15 cellular contexts compared by ENCODE assay signal in genomic region chr17:58224315-58224714, GRCh38. TPM values are rescaled to one million over a fixed set of nuclear protein-coding genes. Genes with fewer than 3 reads are reported as not detected.
DNase-seq lines count a peak whose midpoint lies in the region; ATAC-seq and TF ChIP-seq lines count a peak whose summit lies in the region.
"Had no signal": no experiment of that assay in that cellular context is flagged by ENCODE, and none has a peak within 500 bp of the region (broad histone marks: within the 10 kb centered on the region; RNA-seq: fewer than 3 reads in every experiment).

No MANE protein-coding gene starts in this region.

- H3K9ac ChIP-seq in GM23248, result no peak overlapping the region

- H4K20me1 ChIP-seq in GM23248 (ENCODE audit: insufficient read depth) (no peaks in the 10 kb centered on the region), PC-9 (ENCODE audit: insufficient read depth) (no peaks in the 10 kb centered on the region)

- H3K4me2 ChIP-seq in GM23248 (ENCODE audit: unreplicated experiment) (peak overlapping the region; percentile 38), PC-9 (peak overlapping the region; percentile 26)

- DNase-seq in A172 (ENCODE audit: low spot score) (peak; percentile 79), GM23248 (peak; percentile 71), PC-9 (peak in 1 of 2 experiments; percentile 75), fibroblast of peridontal ligament (ENCODE audit: extremely low read depth) (peak; percentile 50), NCI-H2029 treated with DMSO at 0.1 percent for 48 hours (lab: John Stamatoyannopoulos, UW) (no peak), T-helper 1 cell (no peak), NCI-H526 (lab: John Stamatoyannopoulos, UW) (no peak)
- DNase-seq: hippocampal formation, mucosa of descending colon, NCI-H748 treated with DMSO at 0.1 percent for 48 hours, T1000 had no signal

- H3K4me3 ChIP-seq in GM23248 (0 out of 2 replicates have a peak overlapping the region, but pooled peaks have one; percentile 9), PC-9 (no peak overlapping the region)
- H3K4me3 ChIP-seq: mucosa of descending colon, skin epidermis had no signal

- in situ Hi-C loops in GM23248 (cut with MboI), result no loop called here

- no peak for TF ChIP-seq CTCF in PC-9 (conservative IDR thresholded peaks at IDR 0.05)

- no peaks in the 10 kb centered on the region for H3K9me3 ChIP-seq in GM23248 (ENCODE audit: low read depth)
- H3K9me3 ChIP-seq in PC-9 (ENCODE audit: insufficient read depth, low read depth), result no peaks in the 10 kb centered on the region
- H3K9me3 ChIP-seq: mucosa of descending colon had no signal

- ATAC-seq in GM18517 (IDR thresholded peaks at IDR 0.05; ENCODE audit: unreplicated experiment), result no peak
- ATAC-seq: mucosa of descending colon had no signal

- POLR2A ChIA-PET in PC-9 (lab: Charles Lee; ENCODE audit: unreplicated experiment), result interaction anchor here (0.6 kb wide), 1 partner anchor 245 kb away, joined by 3 read pairs; no protein-coding TSS in a partner anchor

- no peaks in the 10 kb centered on the region for H3K9me2 ChIP-seq in GM23248 (ENCODE audit: insufficient read depth)
- no peaks in the 10 kb centered on the region for H3K9me2 ChIP-seq in PC-9 (ENCODE audit: insufficient read depth)

- H3K27me3 ChIP-seq in GM23248 (replicated peaks; ENCODE audit: insufficient read depth) (no peaks in the 10 kb centered on the region), PC-9 (ENCODE audit: insufficient read depth, low read depth) (peaks cover 4% of the 10 kb centered on the region; the same call in 1 of the 2 replicates)

- H3K36me3 ChIP-seq in GM23248 (ENCODE audit: low read depth) (no peaks in the 10 kb centered on the region), PC-9 (ENCODE audit: low read depth) (no peaks in the 10 kb centered on the region)

- peaks cover 17% of the 10 kb centered on the region for H3K4me1 ChIP-seq in GM23248 (ENCODE audit: insufficient read depth)
- H3K4me1 ChIP-seq in PC-9 (replicated peaks; ENCODE audit: insufficient read depth), result peaks cover 17% of the 10 kb centered on the region

- WGBS in GM23248 (ENCODE audit: low coverage in 1 of 2, low lambda C conversion rate in 2 of 2, missing lambda C conversion rate in 2 of 2), 2 experiments, result 38 to 40% methylated on average over 1 of the region's 1 CpG

- CTCF ChIA-PET in PC-9 (lab: Charles Lee), result no interaction called here

- H2AFZ ChIP-seq in GM23248 (no peak overlapping the region), PC-9 (no peak overlapping the region)

- H3K79me2 ChIP-seq in GM23248 (ENCODE audit: insufficient read depth) (no peaks in the 10 kb centered on the region), PC-9 (ENCODE audit: low read depth) (no peaks in the 10 kb centered on the region)

- BruUV-seq in PC-9 (replicated peaks; lab: Mats Ljungman, UMichigan), result no TSS peak

- H3K27ac ChIP-seq in GM23248, result peak overlapping the region; percentile 18; the same call in 1 of the 2 replicates
- no peak overlapping the region for H3K27ac ChIP-seq in PC-9
- H3K27ac ChIP-seq: C4-2B, skin epidermis had no signal

- peaks cover 4% of the 10 kb centered on the region; the same call in 1 of the 2 replicates for H3F3A ChIP-seq in GM23248 (ENCODE audit: insufficient read depth)
- H3F3A ChIP-seq in PC-9 (ENCODE audit: insufficient read depth, low read depth), result no peaks in the 10 kb centered on the region

- intact Hi-C loops in PC-9 (cut with micrococcal nuclease; ENCODE audit: unreplicated experiment), result no loop called here

RNA-seq across cellular contexts. Expression of gene MKS1, which starts 5.3 kb away (rescaled TPM):
- 10.3 and 16.1 TPM in 2 replicates for total RNA-seq in A172 (2014; rRNA removed; shearing (Covaris generic))
- 10.2 and 15.3 TPM in 2 replicates for total RNA-seq in GM23248 (2014; rRNA removed; shearing (Covaris generic))
- 14.1 and 15.7 TPM in 2 replicates for polyA plus RNA-seq in GM23248 (2016; fragmentation: Nextera tagmentation; extraction: Ambion mirVana)
- total RNA-seq in PC-9 (2021), result 28.6 and 30.1 TPM in 2 replicates

RNA-seq across cellular contexts. Expression of gene LPO, which starts 14.1 kb away (rescaled TPM):
- not detected in 2 replicates for total RNA-seq in A172 (2014; rRNA removed; shearing (Covaris generic))
- total RNA-seq in GM23248 (2014; rRNA removed; shearing (Covaris generic)), result not detected in 2 replicates
- 0.11 TPM in 1 of 2 replicates, not detected in the other for polyA plus RNA-seq in GM23248 (2016; fragmentation: Nextera tagmentation; extraction: Ambion mirVana)
- total RNA-seq in PC-9 (2021), result not detected in 2 replicates
- total RNA-seq: mucosa of descending colon had no signal
- polyA plus RNA-seq: IgD-negative memory B cell had no signal

RNA-seq across cellular contexts. Expression of gene EPX, which starts 31.8 kb away (rescaled TPM):
- total RNA-seq in A172 (2014; rRNA removed; shearing (Covaris generic)), result not detected in 2 replicates
- total RNA-seq in GM23248 (2014; rRNA removed; shearing (Covaris generic)), result not detected in 2 replicates
- not detected in 2 replicates for polyA plus RNA-seq in GM23248 (2016; fragmentation: Nextera tagmentation; extraction: Ambion mirVana)
- total RNA-seq in PC-9 (2021), result not detected in 2 replicates
- total RNA-seq: mucosa of descending colon had no signal
- polyA plus RNA-seq: IgD-negative memory B cell had no signal

RNA-seq across cellular contexts. Expression of gene MPO, which starts 56.4 kb away (rescaled TPM):
- not detected in 2 replicates for total RNA-seq in A172 (2014; rRNA removed; shearing (Covaris generic))
- total RNA-seq in GM23248 (2014; rRNA removed; shearing (Covaris generic)), result 0.38 TPM in 1 of 2 replicates, not detected in the other
- polyA plus RNA-seq in GM23248 (2016; fragmentation: Nextera tagmentation; extraction: Ambion mirVana), result not detected in 2 replicates
- not detected in 2 replicates for total RNA-seq in PC-9 (2021)
- polyA plus RNA-seq: IgD-negative memory B cell had no signal

RNA-seq across cellular contexts. Expression of gene OR4D2, which starts 57.5 kb away (rescaled TPM):
- total RNA-seq in A172 (2014; rRNA removed; shearing (Covaris generic)), result not detected in 2 replicates
- total RNA-seq in GM23248 (2014; rRNA removed; shearing (Covaris generic)), result not detected in 2 replicates
- not detected in 2 replicates for polyA plus RNA-seq in GM23248 (2016; fragmentation: Nextera tagmentation; extraction: Ambion mirVana)
- not detected in 2 replicates for total RNA-seq in PC-9 (2021)
- total RNA-seq: mucosa of descending colon had no signal
- polyA plus RNA-seq: IgD-negative memory B cell had no signal

Comparison
In these comparisons a context has a peak if more than half of its experiments do, and no peak if none do; other contexts are left out.
1. DNase-seq: peak in A172 (single experiment), GM23248 (single experiment) and fibroblast of peridontal ligament (single experiment); none in NCI-H2029 treated with DMSO at 0.1 percent for 48 hours (single experiment), T-helper 1 cell (0 of 5) and NCI-H526 (0 of 2).